In the genomic region with DNA sequence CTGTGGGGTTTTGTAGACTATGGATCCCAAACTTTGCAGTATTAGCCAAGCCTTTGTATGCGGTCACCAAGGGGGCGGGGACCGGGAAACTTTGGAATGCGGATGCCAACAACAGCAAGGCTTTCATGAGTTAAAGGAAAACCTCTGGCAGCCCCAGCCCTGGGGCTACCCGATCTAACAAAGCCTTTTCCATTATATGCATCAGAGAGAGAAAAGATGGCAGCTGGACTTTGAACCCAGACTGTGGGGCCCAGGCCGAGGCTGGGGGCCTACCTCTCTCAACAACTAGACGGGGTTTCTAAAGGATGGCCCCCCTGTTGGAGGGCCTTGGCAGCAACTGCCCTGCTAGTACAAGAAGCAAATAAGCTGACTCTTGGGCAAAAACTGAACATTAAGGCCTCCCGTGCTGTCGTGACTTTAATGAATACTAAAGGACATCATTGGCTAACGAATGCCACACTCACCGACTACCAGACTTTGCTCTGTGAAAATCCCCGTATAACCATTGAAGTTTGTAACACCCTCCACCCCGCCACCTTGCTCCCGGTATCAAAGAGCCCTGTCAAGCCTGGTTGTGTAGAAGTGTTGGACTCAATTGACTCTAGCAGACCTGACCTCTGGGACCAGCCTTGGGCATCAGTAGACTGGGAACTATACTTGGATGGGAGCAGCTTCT, we compare ENCODE assay signal across 1 cellular context.
TF ChIP-seq lines count a peak whose summit lies in the region.
"Not testable (repeated sequence)": the region's sequence is repeated elsewhere in the genome, so short reads cannot be mapped to it uniquely, and the experiment has no call there.

No MANE protein-coding gene starts in this region.

TF ChIP-seq in HepG2, 621 proteins besides CTCF, POLR2A, EP300 and RAD21 (continued from another document and continues in another):
- TF ChIP-seq, protein P1, sequence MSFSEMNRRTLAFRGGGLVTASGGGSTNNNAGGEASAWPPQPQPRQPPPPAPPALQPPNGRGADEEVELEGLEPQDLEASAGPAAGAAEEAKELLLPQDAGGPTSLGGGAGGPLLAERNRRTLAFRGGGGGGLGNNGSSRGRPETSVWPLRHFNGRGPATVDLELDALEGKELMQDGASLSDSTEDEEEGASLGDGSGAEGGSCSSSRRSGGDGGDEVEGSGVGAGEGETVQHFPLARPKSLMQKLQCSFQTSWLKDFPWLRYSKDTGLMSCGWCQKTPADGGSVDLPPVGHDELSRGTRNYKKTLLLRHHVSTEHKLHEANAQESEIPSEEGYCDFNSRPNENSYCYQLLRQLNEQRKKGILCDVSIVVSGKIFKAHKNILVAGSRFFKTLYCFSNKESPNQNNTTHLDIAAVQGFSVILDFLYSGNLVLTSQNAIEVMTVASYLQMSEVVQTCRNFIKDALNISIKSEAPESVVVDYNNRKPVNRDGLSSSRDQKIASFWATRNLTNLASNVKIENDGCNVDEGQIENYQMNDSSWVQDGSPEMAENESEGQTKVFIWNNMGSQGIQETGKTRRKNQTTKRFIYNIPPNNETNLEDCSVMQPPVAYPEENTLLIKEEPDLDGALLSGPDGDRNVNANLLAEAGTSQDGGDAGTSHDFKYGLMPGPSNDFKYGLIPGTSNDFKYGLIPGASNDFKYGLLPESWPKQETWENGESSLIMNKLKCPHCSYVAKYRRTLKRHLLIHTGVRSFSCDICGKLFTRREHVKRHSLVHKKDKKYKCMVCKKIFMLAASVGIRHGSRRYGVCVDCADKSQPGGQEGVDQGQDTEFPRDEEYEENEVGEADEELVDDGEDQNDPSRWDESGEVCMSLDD (CRISPR knock-in tag; IDR thresholded peaks at IDR 0.05; ENCODE audit: borderline replicate concordance), result peak; percentile 65; the same call in 1 of the 2 replicates
- TF ChIP-seq ZMYM3 (CRISPR knock-in tag; IDR thresholded peaks at IDR 0.05), result peak; percentile 30; the same call in 1 of the 2 replicates
- TF ChIP-seq, protein P2, sequence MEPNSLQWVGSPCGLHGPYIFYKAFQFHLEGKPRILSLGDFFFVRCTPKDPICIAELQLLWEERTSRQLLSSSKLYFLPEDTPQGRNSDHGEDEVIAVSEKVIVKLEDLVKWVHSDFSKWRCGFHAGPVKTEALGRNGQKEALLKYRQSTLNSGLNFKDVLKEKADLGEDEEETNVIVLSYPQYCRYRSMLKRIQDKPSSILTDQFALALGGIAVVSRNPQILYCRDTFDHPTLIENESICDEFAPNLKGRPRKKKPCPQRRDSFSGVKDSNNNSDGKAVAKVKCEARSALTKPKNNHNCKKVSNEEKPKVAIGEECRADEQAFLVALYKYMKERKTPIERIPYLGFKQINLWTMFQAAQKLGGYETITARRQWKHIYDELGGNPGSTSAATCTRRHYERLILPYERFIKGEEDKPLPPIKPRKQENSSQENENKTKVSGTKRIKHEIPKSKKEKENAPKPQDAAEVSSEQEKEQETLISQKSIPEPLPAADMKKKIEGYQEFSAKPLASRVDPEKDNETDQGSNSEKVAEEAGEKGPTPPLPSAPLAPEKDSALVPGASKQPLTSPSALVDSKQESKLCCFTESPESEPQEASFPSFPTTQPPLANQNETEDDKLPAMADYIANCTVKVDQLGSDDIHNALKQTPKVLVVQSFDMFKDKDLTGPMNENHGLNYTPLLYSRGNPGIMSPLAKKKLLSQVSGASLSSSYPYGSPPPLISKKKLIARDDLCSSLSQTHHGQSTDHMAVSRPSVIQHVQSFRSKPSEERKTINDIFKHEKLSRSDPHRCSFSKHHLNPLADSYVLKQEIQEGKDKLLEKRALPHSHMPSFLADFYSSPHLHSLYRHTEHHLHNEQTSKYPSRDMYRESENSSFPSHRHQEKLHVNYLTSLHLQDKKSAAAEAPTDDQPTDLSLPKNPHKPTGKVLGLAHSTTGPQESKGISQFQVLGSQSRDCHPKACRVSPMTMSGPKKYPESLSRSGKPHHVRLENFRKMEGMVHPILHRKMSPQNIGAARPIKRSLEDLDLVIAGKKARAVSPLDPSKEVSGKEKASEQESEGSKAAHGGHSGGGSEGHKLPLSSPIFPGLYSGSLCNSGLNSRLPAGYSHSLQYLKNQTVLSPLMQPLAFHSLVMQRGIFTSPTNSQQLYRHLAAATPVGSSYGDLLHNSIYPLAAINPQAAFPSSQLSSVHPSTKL (CRISPR knock-in tag; IDR thresholded peaks at IDR 0.05), result peak; percentile 66; the same call in 1 of the 2 replicates
- 0 out of 2 replicates have a peak, but pooled peaks have one; percentile 34 for TF ChIP-seq HDAC1 (CRISPR knock-in tag; IDR thresholded peaks at IDR 0.05)
- TF ChIP-seq NRL (CRISPR knock-in tag; IDR thresholded peaks at IDR 0.05; ENCODE audit: borderline replicate concordance), result 0 out of 2 replicates have a peak, but pooled peaks have one; percentile 18
- TF ChIP-seq GTF3A (CRISPR knock-in tag; conservative IDR thresholded peaks at IDR 0.05), result 0 out of 2 replicates have a peak, but pooled peaks have one; percentile 45
- TF ChIP-seq POGZ (CRISPR knock-in tag; IDR thresholded peaks at IDR 0.05), result peak; percentile 71
- TF ChIP-seq, protein P3, sequence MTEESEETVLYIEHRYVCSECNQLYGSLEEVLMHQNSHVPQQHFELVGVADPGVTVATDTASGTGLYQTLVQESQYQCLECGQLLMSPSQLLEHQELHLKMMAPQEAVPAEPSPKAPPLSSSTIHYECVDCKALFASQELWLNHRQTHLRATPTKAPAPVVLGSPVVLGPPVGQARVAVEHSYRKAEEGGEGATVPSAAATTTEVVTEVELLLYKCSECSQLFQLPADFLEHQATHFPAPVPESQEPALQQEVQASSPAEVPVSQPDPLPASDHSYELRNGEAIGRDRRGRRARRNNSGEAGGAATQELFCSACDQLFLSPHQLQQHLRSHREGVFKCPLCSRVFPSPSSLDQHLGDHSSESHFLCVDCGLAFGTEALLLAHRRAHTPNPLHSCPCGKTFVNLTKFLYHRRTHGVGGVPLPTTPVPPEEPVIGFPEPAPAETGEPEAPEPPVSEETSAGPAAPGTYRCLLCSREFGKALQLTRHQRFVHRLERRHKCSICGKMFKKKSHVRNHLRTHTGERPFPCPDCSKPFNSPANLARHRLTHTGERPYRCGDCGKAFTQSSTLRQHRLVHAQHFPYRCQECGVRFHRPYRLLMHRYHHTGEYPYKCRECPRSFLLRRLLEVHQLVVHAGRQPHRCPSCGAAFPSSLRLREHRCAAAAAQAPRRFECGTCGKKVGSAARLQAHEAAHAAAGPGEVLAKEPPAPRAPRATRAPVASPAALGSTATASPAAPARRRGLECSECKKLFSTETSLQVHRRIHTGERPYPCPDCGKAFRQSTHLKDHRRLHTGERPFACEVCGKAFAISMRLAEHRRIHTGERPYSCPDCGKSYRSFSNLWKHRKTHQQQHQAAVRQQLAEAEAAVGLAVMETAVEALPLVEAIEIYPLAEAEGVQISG (CRISPR knock-in tag; IDR thresholded peaks at IDR 0.05), result peak; percentile 72
- TF ChIP-seq, protein P4, sequence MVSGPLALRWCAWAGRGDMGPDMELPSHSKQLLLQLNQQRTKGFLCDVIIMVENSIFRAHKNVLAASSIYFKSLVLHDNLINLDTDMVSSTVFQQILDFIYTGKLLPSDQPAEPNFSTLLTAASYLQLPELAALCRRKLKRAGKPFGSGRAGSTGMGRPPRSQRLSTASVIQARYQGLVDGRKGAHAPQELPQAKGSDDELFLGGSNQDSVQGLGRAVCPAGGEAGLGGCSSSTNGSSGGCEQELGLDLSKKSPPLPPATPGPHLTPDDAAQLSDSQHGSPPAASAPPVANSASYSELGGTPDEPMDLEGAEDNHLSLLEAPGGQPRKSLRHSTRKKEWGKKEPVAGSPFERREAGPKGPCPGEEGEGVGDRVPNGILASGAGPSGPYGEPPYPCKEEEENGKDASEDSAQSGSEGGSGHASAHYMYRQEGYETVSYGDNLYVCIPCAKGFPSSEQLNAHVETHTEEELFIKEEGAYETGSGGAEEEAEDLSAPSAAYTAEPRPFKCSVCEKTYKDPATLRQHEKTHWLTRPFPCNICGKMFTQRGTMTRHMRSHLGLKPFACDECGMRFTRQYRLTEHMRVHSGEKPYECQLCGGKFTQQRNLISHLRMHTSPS (CRISPR knock-in tag; IDR thresholded peaks at IDR 0.05; ENCODE audit: low read depth), result 0 out of 2 replicates have a peak, but pooled peaks have one; percentile 22
- peak; percentile 53; the same call in 1 of the 2 replicates for TF ChIP-seq POLR2G (IDR thresholded peaks at IDR 0.05; ENCODE audit: low read depth, low read length)
- TF ChIP-seq, protein P5, sequence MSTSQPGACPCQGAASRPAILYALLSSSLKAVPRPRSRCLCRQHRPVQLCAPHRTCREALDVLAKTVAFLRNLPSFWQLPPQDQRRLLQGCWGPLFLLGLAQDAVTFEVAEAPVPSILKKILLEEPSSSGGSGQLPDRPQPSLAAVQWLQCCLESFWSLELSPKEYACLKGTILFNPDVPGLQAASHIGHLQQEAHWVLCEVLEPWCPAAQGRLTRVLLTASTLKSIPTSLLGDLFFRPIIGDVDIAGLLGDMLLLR (CRISPR knock-in tag; IDR thresholded peaks at IDR 0.05), result peak; percentile 51; the same call in 1 of the 2 replicates
- TF ChIP-seq GATAD2A (CRISPR knock-in tag; IDR thresholded peaks at IDR 0.05), result peak; percentile 51
- peak; percentile 81 for TF ChIP-seq ELF1 (CRISPR knock-in tag; IDR thresholded peaks at IDR 0.05)
- peak; percentile 61 for TF ChIP-seq CREM (IDR thresholded peaks at IDR 0.05)
- not testable (repeated sequence) for TF ChIP-seq CREM (CRISPR knock-in tag; IDR thresholded peaks at IDR 0.05)
- peak; percentile 33 for TF ChIP-seq SALL1 (CRISPR knock-in tag; IDR thresholded peaks at IDR 0.05)
- peak; percentile 72 for TF ChIP-seq YY1 (IDR thresholded peaks at IDR 0.05; ENCODE audit: insufficient read depth, insufficient replicate concordance, low read depth, low read length)
- 0 out of 2 replicates have a peak, but pooled peaks have one; percentile 52 for TF ChIP-seq PITX1 (CRISPR knock-in tag; IDR thresholded peaks at IDR 0.05)
- peak; percentile 38; the same call in 1 of the 2 replicates for TF ChIP-seq PHF21A (CRISPR knock-in tag; IDR thresholded peaks at IDR 0.05)
- TF ChIP-seq HNF1A (IDR thresholded peaks at IDR 0.05; ENCODE audit: low read depth), result peak; percentile 68; the same call in 1 of the 2 replicates
- peak; percentile 59; the same call in 1 of the 2 replicates for TF ChIP-seq HNF1A (CRISPR knock-in tag; IDR thresholded peaks at IDR 0.05; ENCODE audit: borderline replicate concordance)
- TF ChIP-seq BORCS8-MEF2B (CRISPR knock-in tag; IDR thresholded peaks at IDR 0.05), result 0 out of 2 replicates have a peak, but pooled peaks have one; percentile 26
- TF ChIP-seq, protein P6, sequence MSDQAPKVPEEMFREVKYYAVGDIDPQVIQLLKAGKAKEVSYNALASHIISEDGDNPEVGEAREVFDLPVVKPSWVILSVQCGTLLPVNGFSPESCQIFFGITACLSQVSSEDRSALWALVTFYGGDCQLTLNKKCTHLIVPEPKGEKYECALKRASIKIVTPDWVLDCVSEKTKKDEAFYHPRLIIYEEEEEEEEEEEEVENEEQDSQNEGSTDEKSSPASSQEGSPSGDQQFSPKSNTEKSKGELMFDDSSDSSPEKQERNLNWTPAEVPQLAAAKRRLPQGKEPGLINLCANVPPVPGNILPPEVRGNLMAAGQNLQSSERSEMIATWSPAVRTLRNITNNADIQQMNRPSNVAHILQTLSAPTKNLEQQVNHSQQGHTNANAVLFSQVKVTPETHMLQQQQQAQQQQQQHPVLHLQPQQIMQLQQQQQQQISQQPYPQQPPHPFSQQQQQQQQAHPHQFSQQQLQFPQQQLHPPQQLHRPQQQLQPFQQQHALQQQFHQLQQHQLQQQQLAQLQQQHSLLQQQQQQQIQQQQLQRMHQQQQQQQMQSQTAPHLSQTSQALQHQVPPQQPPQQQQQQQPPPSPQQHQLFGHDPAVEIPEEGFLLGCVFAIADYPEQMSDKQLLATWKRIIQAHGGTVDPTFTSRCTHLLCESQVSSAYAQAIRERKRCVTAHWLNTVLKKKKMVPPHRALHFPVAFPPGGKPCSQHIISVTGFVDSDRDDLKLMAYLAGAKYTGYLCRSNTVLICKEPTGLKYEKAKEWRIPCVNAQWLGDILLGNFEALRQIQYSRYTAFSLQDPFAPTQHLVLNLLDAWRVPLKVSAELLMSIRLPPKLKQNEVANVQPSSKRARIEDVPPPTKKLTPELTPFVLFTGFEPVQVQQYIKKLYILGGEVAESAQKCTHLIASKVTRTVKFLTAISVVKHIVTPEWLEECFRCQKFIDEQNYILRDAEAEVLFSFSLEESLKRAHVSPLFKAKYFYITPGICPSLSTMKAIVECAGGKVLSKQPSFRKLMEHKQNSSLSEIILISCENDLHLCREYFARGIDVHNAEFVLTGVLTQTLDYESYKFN (CRISPR knock-in tag; conservative IDR thresholded peaks at IDR 0.05), result peak; percentile 95
- peak; percentile 95 for TF ChIP-seq ASH2L (IDR thresholded peaks at IDR 0.05; ENCODE audit: insufficient read length, low read depth, low read length)
- TF ChIP-seq KDM6A (CRISPR knock-in tag; IDR thresholded peaks at IDR 0.05; ENCODE audit: low read depth), result peak; percentile 91
- peak; percentile 48; the same call in 1 of the 2 replicates for TF ChIP-seq SOX13 (IDR thresholded peaks at IDR 0.05)
- peak in 1 of 2 experiments; percentile 87; a peak in 2 of 4 replicates for TF ChIP-seq SOX13 (CRISPR knock-in tag; conservative IDR thresholded peaks at IDR 0.05 in 1 of 2, IDR thresholded peaks at IDR 0.05 in 1 of 2)
- peak; percentile 74; the same call in 1 of the 2 replicates for TF ChIP-seq NCOR1 (IDR thresholded peaks at IDR 0.05; ENCODE audit: borderline replicate concordance, low read length)
